Comparison of ENCODE assay signal across 9 cellular contexts in the genomic region with DNA sequence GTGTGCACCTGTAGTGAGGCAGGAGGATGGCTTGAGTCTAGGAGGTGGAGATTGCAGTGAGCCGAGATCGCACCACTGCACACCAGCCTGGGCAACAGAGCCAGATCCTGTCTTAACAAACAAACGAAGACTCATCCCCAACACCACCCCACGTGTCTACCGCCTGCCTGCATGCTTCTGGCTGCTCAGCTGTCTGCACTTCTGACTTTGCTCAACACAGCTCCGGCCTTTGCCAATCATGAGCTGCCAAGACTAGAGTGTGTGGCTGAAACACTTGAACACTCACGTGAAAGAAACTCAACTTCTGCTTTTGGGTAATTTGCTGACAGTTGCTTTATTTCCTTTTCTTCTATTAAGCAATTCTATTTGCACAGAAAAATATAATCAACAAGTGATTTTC. TPM values are rescaled to one million over a fixed set of nuclear protein-coding genes. Genes with fewer than 3 reads are reported as not detected.
DNase-seq lines count a peak whose midpoint lies in the region; ATAC-seq, FAIRE-seq and TF ChIP-seq lines count a peak whose summit lies in the region.
"Had no signal": no experiment of that assay in that cellular context is flagged by ENCODE, and none has a peak within 500 bp of the region (broad histone marks: within the 10 kb centered on the region; RNA-seq: fewer than 3 reads in every experiment).

No MANE protein-coding gene starts in this region.

- H3K4me1 Mint-ChIP-seq in activated naive CD8-positive, alpha-beta T cell treated with anti-CD3 and anti-CD28 coated beads, Interleukin-2, amount 50 U/mL, for 24 hours = peaks cover 2% of the 10 kb centered on the region
- no peaks in the 10 kb centered on the region for H3K4me1 Mint-ChIP-seq in activated naive CD8-positive, alpha-beta T cell treated with anti-CD3 and anti-CD28 coated beads for 36 hours
- H3K4me1 Mint-ChIP-seq in activated T-helper 1 cell treated with anti-CD3 and anti-CD28 coated beads, Interleukin-12 subunit alpha, Interleukin-12 subunit beta, Interleukin-2, Interleukin-4 antibody, amounts not matched to agents 30 ng/mL and 10 ng/mL and 1 ng/mL, durations not matched to agents 14 hours and 24 hours and 36 hours (ENCODE audit: low read depth) = peaks cover 5% of the 10 kb centered on the region

- H3K4me1 ChIP-seq in K562 (replicated peaks in 1 of 2; ENCODE audit: control insufficient read depth in 2 of 2, insufficient read depth in 2 of 2, low read length in 2 of 2) = no peaks in the 10 kb centered on the region
- no peaks in the 10 kb centered on the region for H3K4me1 ChIP-seq in neuronal stem cell (ENCODE audit: control insufficient read depth in 2 of 2, insufficient read depth in 1 of 2, low read depth in 1 of 2, low read length in 2 of 2)

- H3K27me3 ChIP-seq in K562 (ENCODE audit: control insufficient read depth in 2 of 2, insufficient read depth in 2 of 2, low read length in 2 of 2) (peaks cover 23 to 35% of the 10 kb centered on the region in 2 experiments; a peak in 4 of 5 replicates), neuronal stem cell (ENCODE audit: control insufficient read depth in 3 of 3, insufficient read depth in 3 of 3, low read depth in 1 of 3, low read length in 3 of 3) (peaks cover 0 to 4% (median 0%) of the 10 kb centered on the region in 3 experiments)

- CTCF ChIA-PET in K562 (lab: Yijun Ruan, JAX; ENCODE audit: low intra/inter-chr PET ratio) = no interaction called here

- POLR2A ChIA-PET in K562 (lab: Yijun Ruan, JAX) = interaction anchor here (1.0 to 1.7 kb wide), 4 partner anchors 9 to 32 kb away, joined by 3 to 9 read pairs (median 4); a partner anchor contains a TSS

- no peak overlapping the region for H4K91ac ChIP-seq in neuronal stem cell (ENCODE audit: low read depth, low read length, poor library complexity)

- no peak overlapping the region for H2AK5ac ChIP-seq in neuronal stem cell (ENCODE audit: low read depth, low read length)

- no peaks in the 10 kb centered on the region for H3K36me3 ChIP-seq in K562 (ENCODE audit: control insufficient read depth, insufficient read depth, low read length)
- no peaks in the 10 kb centered on the region for H3K36me3 ChIP-seq in neuronal stem cell (replicated peaks in 1 of 2; ENCODE audit: control insufficient read depth in 2 of 2, insufficient read depth in 2 of 2, low read length in 2 of 2)

- H3K9me3 ChIP-seq in K562 (replicated peaks; ENCODE audit: control insufficient read depth, insufficient read depth, low read depth, low read length) (no peaks in the 10 kb centered on the region), neuronal stem cell (replicated peaks in 1 of 2; ENCODE audit: control insufficient read depth in 2 of 2, insufficient read depth in 1 of 2, low read depth in 1 of 2, low read length in 2 of 2) (no peaks in the 10 kb centered on the region)

- intact Hi-C loops in K562 (cut with micrococcal nuclease) = no loop called here
- intact Hi-C loops in activated T-helper 1 cell treated with anti-CD3 and anti-CD28 coated beads, Interleukin-12 subunit alpha, Interleukin-12 subunit beta, Interleukin-2, Interleukin-4 antibody, amounts not matched to agents 30 ng/mL and 10 ng/mL and 1 ng/mL, durations not matched to agents 14 hours and 24 hours and 36 hours (cut with micrococcal nuclease) = no loop called here

- H2BK5ac ChIP-seq in neuronal stem cell (ENCODE audit: low read length) = no peak overlapping the region

- peak overlapping the region; percentile 58 for H3K23ac ChIP-seq in neuronal stem cell (ENCODE audit: low read depth, low read length, poor library complexity)

- TF ChIP-seq RAD21 in K562 (CRISPR knock-in tag; conservative IDR thresholded peaks at IDR 0.05 in 1 of 2, IDR thresholded peaks at IDR 0.05 in 1 of 2) = no peak

- no peak overlapping the region for H3K27ac Mint-ChIP-seq in activated naive CD8-positive, alpha-beta T cell treated with anti-CD3 and anti-CD28 coated beads, Interleukin-2, amount 50 U/mL, for 24 hours
- no peak overlapping the region for H3K27ac Mint-ChIP-seq in activated naive CD8-positive, alpha-beta T cell treated with anti-CD3 and anti-CD28 coated beads for 36 hours
- no peak overlapping the region for H3K27ac Mint-ChIP-seq in activated T-helper 1 cell treated with anti-CD3 and anti-CD28 coated beads, Interleukin-12 subunit alpha, Interleukin-12 subunit beta, Interleukin-2, Interleukin-4 antibody, amounts not matched to agents 30 ng/mL and 10 ng/mL and 1 ng/mL, durations not matched to agents 14 hours and 24 hours and 36 hours

- H4K20me1 ChIP-seq in K562 (replicated peaks; ENCODE audit: control insufficient read depth, insufficient read depth, low read length) = 0 out of 2 replicates have a peak, but pooled peaks cover 2% of the 10 kb centered on the region

- no peak overlapping the region for H4K8ac ChIP-seq in neuronal stem cell (ENCODE audit: low read depth, low read length)

- no peak overlapping the region for H2BK120ac ChIP-seq in neuronal stem cell (ENCODE audit: low read depth, low read length)

- TF ChIP-seq CTCF in K562 (IDR thresholded peaks at IDR 0.05 in 2 of 3, conservative IDR thresholded peaks at IDR 0.05 in 1 of 3; ENCODE audit: insufficient read depth in 2 of 3, low read depth in 1 of 3, low read length in 3 of 3) = no peak

- peaks cover 3% of the 10 kb centered on the region for H3K27me3 Mint-ChIP-seq in activated naive CD8-positive, alpha-beta T cell treated with anti-CD3 and anti-CD28 coated beads, Interleukin-2, amount 50 U/mL, for 24 hours
- H3K27me3 Mint-ChIP-seq in activated naive CD8-positive, alpha-beta T cell treated with anti-CD3 and anti-CD28 coated beads for 36 hours = peaks cover 10% of the 10 kb centered on the region
- H3K27me3 Mint-ChIP-seq in activated T-helper 1 cell treated with anti-CD3 and anti-CD28 coated beads, Interleukin-12 subunit alpha, Interleukin-12 subunit beta, Interleukin-2, Interleukin-4 antibody, amounts not matched to agents 30 ng/mL and 10 ng/mL and 1 ng/mL, durations not matched to agents 14 hours and 24 hours and 36 hours (ENCODE audit: insufficient read depth) = peaks cover 18% of the 10 kb centered on the region

- no peak for TF ChIP-seq EP300 in K562 (IDR thresholded peaks at IDR 0.05; ENCODE audit: low read length)

- H3K79me1 ChIP-seq in neuronal stem cell (ENCODE audit: low read depth, low read length) = no peaks in the 10 kb centered on the region

- H2AFZ ChIP-seq in K562 (ENCODE audit: low read depth, low read length) (no peak overlapping the region), neuronal stem cell (ENCODE audit: low read length) (no peak overlapping the region)

- H3K4me2 ChIP-seq in K562 (ENCODE audit: insufficient read depth, low read length) (no peak overlapping the region), neuronal stem cell (ENCODE audit: insufficient read depth, low read length, poor library complexity, severe bottlenecking) (no peak overlapping the region)

- no peaks in the 10 kb centered on the region for H3K79me2 ChIP-seq in K562 (ENCODE audit: control insufficient read depth, insufficient read depth, low read length)

- peak; percentile 66 for ATAC-seq in activated naive CD8-positive, alpha-beta T cell treated with anti-CD3 and anti-CD28 coated beads, Interleukin-2, amount 50 U/mL, for 24 hours
- ATAC-seq in HG03196 (IDR thresholded peaks at IDR 0.05; ENCODE audit: unreplicated experiment) = peak; percentile 79
- no peak; the same call in 1 of the 3 replicates for ATAC-seq in K562
- ATAC-seq: T-cell had no signal

- no peak overlapping the region for H3K4me3 ChIP-seq in K562
- H3K4me3 ChIP-seq in neuronal stem cell (ENCODE audit: low read length in 2 of 2) = no peak overlapping the region

- TF ChIP-seq POLR2A in K562 (conservative IDR thresholded peaks at IDR 0.05) = no peak

- no peak overlapping the region for H2BK15ac ChIP-seq in neuronal stem cell (ENCODE audit: low read length)

- WGBS in K562 (ENCODE audit: insufficient coverage, low coverage, missing lambda C conversion rate) = 10% methylated on average over 7 of the region's 7 CpGs
- no CpG with 5 or more reads among the region's 7 CpGs for WGBS in neuronal stem cell (ENCODE audit: extremely low coverage in 2 of 2, insufficient read length in 2 of 2, insufficient replicate concordance in 1 of 2), 2 donors

- in situ Hi-C loops in K562 (cut with MboI) = no loop called here

- H3K27ac ChIP-seq in K562 (ENCODE audit: extremely low read depth, low read depth, low read length) = no peak overlapping the region
- no peak overlapping the region for H3K27ac ChIP-seq in neuronal stem cell (replicated peaks; ENCODE audit: low read length)

- H3K18ac ChIP-seq in neuronal stem cell (ENCODE audit: low read length) = no peak overlapping the region

- no TSS peak for BruUV-seq in K562 (replicated peaks; lab: Mats Ljungman, UMichigan)

- H3K4me3 Mint-ChIP-seq in activated naive CD8-positive, alpha-beta T cell treated with anti-CD3 and anti-CD28 coated beads, Interleukin-2, amount 50 U/mL, for 24 hours = no peak overlapping the region
- H3K4me3 Mint-ChIP-seq in activated naive CD8-positive, alpha-beta T cell treated with anti-CD3 and anti-CD28 coated beads for 36 hours = no peak overlapping the region
- no peak overlapping the region for H3K4me3 Mint-ChIP-seq in activated T-helper 1 cell treated with anti-CD3 and anti-CD28 coated beads, Interleukin-12 subunit alpha, Interleukin-12 subunit beta, Interleukin-2, Interleukin-4 antibody, amounts not matched to agents 30 ng/mL and 10 ng/mL and 1 ng/mL, durations not matched to agents 14 hours and 24 hours and 36 hours
- H3K4me3 Mint-ChIP-seq: T-cell had no signal

- no peaks in the 10 kb centered on the region for H3K36me3 Mint-ChIP-seq in activated naive CD8-positive, alpha-beta T cell treated with anti-CD3 and anti-CD28 coated beads, Interleukin-2, amount 50 U/mL, for 24 hours (ENCODE audit: low read depth)
- H3K36me3 Mint-ChIP-seq in activated naive CD8-positive, alpha-beta T cell treated with anti-CD3 and anti-CD28 coated beads for 36 hours = no peaks in the 10 kb centered on the region
- H3K36me3 Mint-ChIP-seq in activated T-helper 1 cell treated with anti-CD3 and anti-CD28 coated beads, Interleukin-12 subunit alpha, Interleukin-12 subunit beta, Interleukin-2, Interleukin-4 antibody, amounts not matched to agents 30 ng/mL and 10 ng/mL and 1 ng/mL, durations not matched to agents 14 hours and 24 hours and 36 hours (ENCODE audit: low read depth) = no peaks in the 10 kb centered on the region
- H3K36me3 Mint-ChIP-seq: T-cell had no signal

- no peak overlapping the region for H3K14ac ChIP-seq in neuronal stem cell (ENCODE audit: low read length)

- no peak overlapping the region for H3K9ac ChIP-seq in K562 (ENCODE audit: insufficient read depth in 1 of 2, low read depth in 2 of 2, low read length in 2 of 2)
- H3K9ac ChIP-seq in neuronal stem cell (ENCODE audit: low read depth, low read length, poor library complexity) = no peak overlapping the region

- no peak overlapping the region for H2BK12ac ChIP-seq in neuronal stem cell (ENCODE audit: low read length)

- no peaks in the 10 kb centered on the region for H3K9me1 ChIP-seq in K562 (ENCODE audit: control insufficient read depth, insufficient read depth, low read length)

- no peak for FAIRE-seq in K562 (lab: Jason Lieb, UNC)

- no peaks in the 10 kb centered on the region for H3K9me3 Mint-ChIP-seq in activated naive CD8-positive, alpha-beta T cell treated with anti-CD3 and anti-CD28 coated beads, Interleukin-2, amount 50 U/mL, for 24 hours
- H3K9me3 Mint-ChIP-seq in activated naive CD8-positive, alpha-beta T cell treated with anti-CD3 and anti-CD28 coated beads for 36 hours = no peaks in the 10 kb centered on the region
- H3K9me3 Mint-ChIP-seq in activated T-helper 1 cell treated with anti-CD3 and anti-CD28 coated beads, Interleukin-12 subunit alpha, Interleukin-12 subunit beta, Interleukin-2, Interleukin-4 antibody, amounts not matched to agents 30 ng/mL and 10 ng/mL and 1 ng/mL, durations not matched to agents 14 hours and 24 hours and 36 hours = no peaks in the 10 kb centered on the region
- H3K9me3 Mint-ChIP-seq: T-cell had no signal

- DNase-seq in activated naive CD8-positive, alpha-beta T cell treated with anti-CD3 and anti-CD28 coated beads, Interleukin-2, amount 50 U/mL, for 24 hours = no peak
- no peak for DNase-seq in activated naive CD8-positive, alpha-beta T cell treated with anti-CD3 and anti-CD28 coated beads for 36 hours
- DNase-seq in K562 (ENCODE audit: extremely low read depth in 1 of 4, low spot score in 3 of 4) = no peak
- no peak for DNase-seq in neuronal stem cell (ENCODE audit: low spot score)
- no peak for DNase-seq in activated T-helper 1 cell treated with anti-CD3 and anti-CD28 coated beads, Interleukin-12 subunit alpha, Interleukin-12 subunit beta, Interleukin-2, Interleukin-4 antibody, amounts not matched to agents 30 ng/mL and 10 ng/mL and 1 ng/mL, durations not matched to agents 14 hours and 24 hours and 36 hours (ENCODE audit: low spot score)
- no peak for DNase-seq in iPS-NIHi11 (ENCODE audit: low spot score)
- no peak for DNase-seq in NK-92 treated with Interleukin-12 subunit alpha and Interleukin-12 subunit beta, amount 100 ng/mL, for 24 hours (lab: John Stamatoyannopoulos, UW)

- H3K4ac ChIP-seq in neuronal stem cell (ENCODE audit: low read length) = no peak overlapping the region

RNA-seq across cellular contexts. Expression of a gene that starts 32.1 kb away (rescaled TPM):
- 10 to 100 TPM; 84.7 to 86.8 TPM for total RNA-seq in activated naive CD8-positive, alpha-beta T cell treated with anti-CD3 and anti-CD28 coated beads for 36 hours
- total RNA-seq in K562 (2011; cell fraction: chromatin; rRNA removed; ENCODE audit: low replicate concordance) = 73.5 and 177 TPM in 2 replicates
- 36.0 and 43.8 TPM in 2 replicates for total RNA-seq in K562 (2011; cell fraction: nucleolus; rRNA removed)
- total RNA-seq in K562 (2011; cell fraction: nucleoplasm; rRNA removed) = 64.0 and 89.2 TPM in 2 replicates
- total RNA-seq in K562 (2014; rRNA removed) = 75.2 and 83.9 TPM in 2 replicates
- total RNA-seq in K562 (2014; rRNA removed; fragmentation: Illumina TruSeq; extraction: Trizol) = 86.6 and 101 TPM in 2 replicates
- 102 and 106 TPM in 2 replicates for total RNA-seq in K562 (2015; rRNA removed; fragmentation: Illumina TruSeq; extraction: Trizol)
- total RNA-seq in K562 (2021) = 73.5 and 74.9 TPM in 2 replicates
- 76.6 and 89.7 TPM in 2 replicates for polyA plus RNA-seq in K562 (2011; rRNA removed)
- polyA plus RNA-seq in K562 (2011; cell fraction: cytosol; rRNA removed) = 30.9 and 42.5 TPM in 2 replicates
- polyA plus RNA-seq in K562 (2011; cell fraction: nucleus; rRNA removed) = 55.4 and 76.5 TPM in 2 replicates
- polyA plus RNA-seq in K562 (2012) = 26.4 and 29.5 TPM in 2 replicates
- polyA plus RNA-seq in K562 (2014; fragmentation: Illumina TruSeq; extraction: Trizol) = 61.2 and 64.1 TPM in 2 replicates
- polyA plus RNA-seq in K562 (2014; fragmentation: Nextera tagmentation; extraction: Ambion mirVana) = 10 to 100 TPM; 12.0 to 13.1 TPM
- 35.7 and 39.3 TPM in 2 replicates for polyA plus RNA-seq in K562 (2014; rRNA removed)
- polyA minus RNA-seq in K562 (2011; rRNA and poly(A)+ RNA removed) = 171 and 198 TPM in 2 replicates
- polyA minus RNA-seq in K562 (2011; cell fraction: cytosol; rRNA and poly(A)+ RNA removed) = 52.7 and 58.2 TPM in 2 replicates
- polyA minus RNA-seq in K562 (2011; cell fraction: nucleus; rRNA and poly(A)+ RNA removed) = 76.1 and 128 TPM in 2 replicates
- polyA plus RNA-seq in neuronal stem cell (2013, experiment 1 of 2) = 43.6 TPM
- polyA plus RNA-seq in neuronal stem cell (2013, experiment 2 of 2) = 45.7 TPM
- 95.8 and 103 TPM in 2 replicates for total RNA-seq in activated T-helper 1 cell treated with anti-CD3 and anti-CD28 coated beads, Interleukin-12 subunit alpha, Interleukin-12 subunit beta, Interleukin-2, Interleukin-4 antibody, amounts not matched to agents 30 ng/mL and 10 ng/mL and 1 ng/mL, durations not matched to agents 14 hours and 24 hours and 36 hours
